ENCODE assay signal across 8 cellular contexts in genomic region chr17:58630883-58631522, GRCh38.
DNase-seq lines count a peak whose midpoint lies in the region; ATAC-seq and TF ChIP-seq lines count a peak whose summit lies in the region.

No MANE protein-coding gene starts in this region.

- TF ChIP-seq CTCF in adrenal gland (IDR thresholded peaks at IDR 0.05) = no peak

- peak overlapping the region in 3 of 5 donors; percentile 79 to 90 (median 80) for H3K27ac ChIP-seq in adrenal gland

- no peaks in the 10 kb centered on the region for H3K27me3 Mint-ChIP-seq in memory B cell
- no peaks in the 10 kb centered on the region for H3K27me3 Mint-ChIP-seq in stimulated activated naive CD8-positive, alpha-beta T cell treated with anti-CD3 and anti-CD28 coated beads, Interleukin-15, amount 100 ng/mL, for 72 hours

- peak overlapping the region in 2 of 4 donors; percentile 18 to 25 for H3K4me3 ChIP-seq in adrenal gland

- H3K36me3 ChIP-seq in adrenal gland (replicated peaks in 1 of 2) = no peaks in the 10 kb centered on the region

- H3K9me3 Mint-ChIP-seq in memory B cell = no peaks in the 10 kb centered on the region
- peaks cover 0 to 5% of the 10 kb centered on the region in 2 donors for H3K9me3 Mint-ChIP-seq in stimulated activated naive CD8-positive, alpha-beta T cell treated with anti-CD3 and anti-CD28 coated beads, Interleukin-15, amount 100 ng/mL, for 72 hours

- H3K36me3 Mint-ChIP-seq in memory B cell = no peaks in the 10 kb centered on the region

- H3K27ac Mint-ChIP-seq in memory B cell = no peak overlapping the region
- H3K27ac Mint-ChIP-seq in stimulated activated naive CD8-positive, alpha-beta T cell treated with anti-CD3 and anti-CD28 coated beads, Interleukin-15, amount 100 ng/mL, for 72 hours = peak overlapping the region in 1 of 2 donors; percentile 41

- H3K4me3 Mint-ChIP-seq in memory B cell = peak overlapping the region; percentile 39
- peak overlapping the region in 1 of 2 donors; percentile 16 for H3K4me3 Mint-ChIP-seq in stimulated activated naive CD8-positive, alpha-beta T cell treated with anti-CD3 and anti-CD28 coated beads, Interleukin-15, amount 100 ng/mL, for 72 hours

- ATAC-seq in memory B cell (ENCODE audit: low read depth) (no peak), HG03280 (IDR thresholded peaks at IDR 0.05; ENCODE audit: unreplicated experiment) (no peak)
- no peak for ATAC-seq in stimulated activated naive CD8-positive, alpha-beta T cell treated with anti-CD3 and anti-CD28 coated beads, Interleukin-15, amount 100 ng/mL, for 72 hours

- H3K4me1 ChIP-seq in adrenal gland (replicated peaks in 1 of 2) = peaks cover 0 to 7% of the 10 kb centered on the region in 2 donors

- intact Hi-C loops in adrenal gland (cut with DNase I) = no loop called here

- DNase-seq in NCI-H1417 (lab: John Stamatoyannopoulos, UW) = peak in 2 of 3 experiments; percentile 15 to 40
- DNase-seq in NCI-H1417 treated with DMSO at 0.1 percent for 48 hours (lab: John Stamatoyannopoulos, UW) = no peak
- peak; percentile 35 for DNase-seq in NCI-H510A (lab: John Stamatoyannopoulos, UW)
- DNase-seq in adrenal gland = peak in 5 of 7 donors; percentile 27 to 86 (median 47)
- DNase-seq in memory B cell (ENCODE audit: low spot score in 2 of 2) = peak in 1 of 2 donors; percentile 29
- peak; percentile 68 to 74 for DNase-seq in stimulated activated naive CD8-positive, alpha-beta T cell treated with anti-CD3 and anti-CD28 coated beads, Interleukin-15, amount 100 ng/mL, for 72 hours
- DNase-seq in AML-193 (lab: John Stamatoyannopoulos, UW) = no peak

- peaks cover 9% of the 10 kb centered on the region for H3K4me1 Mint-ChIP-seq in memory B cell
- H3K4me1 Mint-ChIP-seq in stimulated activated naive CD8-positive, alpha-beta T cell treated with anti-CD3 and anti-CD28 coated beads, Interleukin-15, amount 100 ng/mL, for 72 hours = no peaks in the 10 kb centered on the region

- WGBS in adrenal gland, 4 donors = 27 to 44% (median 36%) methylated on average over 10 of the region's 10 CpGs

- no peaks in the 10 kb centered on the region for H3K9me3 ChIP-seq in adrenal gland (replicated peaks in 1 of 3)

- H3K27me3 ChIP-seq in adrenal gland = no peaks in the 10 kb centered on the region

- TF ChIP-seq POLR2A in adrenal gland (IDR thresholded peaks at IDR 0.05) = peak in 1 of 2 donors; percentile 65

Comparison
In these comparisons a context has a peak if more than half of its experiments do, and no peak if none do; other contexts are left out.
1. DNase-seq: peak in NCI-H1417 (2 of 3), NCI-H510A (single experiment), adrenal gland (5 of 7) and stimulated activated naive CD8-positive, alpha-beta T cell treated with anti-CD3 and anti-CD28 coated beads, Interleukin-15, amount 100 ng/mL, for 72 hours (2 of 2); none in NCI-H1417 treated with DMSO at 0.1 percent for 48 hours (single experiment) and AML-193 (0 of 2).